ENCODE assay signal across 9 cellular contexts in genomic region chr19:1648926-1649541, GRCh38. TPM values are rescaled to one million over a fixed set of nuclear protein-coding genes. Genes with fewer than 3 reads are reported as not detected.
DNase-seq lines count a peak whose midpoint lies in the region; ATAC-seq and TF ChIP-seq lines count a peak whose summit lies in the region.
"Had no signal": no experiment of that assay in that cellular context is flagged by ENCODE, and none has a peak within 500 bp of the region (broad histone marks: within the 10 kb centered on the region; RNA-seq: fewer than 3 reads in every experiment).

No MANE protein-coding gene starts in this region.

- DNase-seq in activated T-cell treated with anti-CD3 and anti-CD28 coated beads, Interleukin-2, amount 50 U/mL, for 4 hours = no peak
- DNase-seq in activated T-cell treated with anti-CD3 and anti-CD28 coated beads for 4 hours = no peak
- peak in 45 of 76 experiments; percentile 16 to 69 (median 40) for DNase-seq in HUDEP-2 (lab: John Stamatoyannopoulos, UW; ENCODE audit: unreplicated experiment in 76 of 76)
- DNase-seq in chondrocyte (ENCODE audit: low spot score) = no peak
- peak; percentile 59 to 69 for DNase-seq in thyroid gland
- no peak for DNase-seq in globus pallidus (ENCODE audit: low spot score)
- DNase-seq in NCI-H1436 (lab: John Stamatoyannopoulos, UW) = no peak
- DNase-seq: right cardiac atrium had no signal

- peak overlapping the region; percentile 26 for H3K4me3 Mint-ChIP-seq in activated T-cell treated with anti-CD3 and anti-CD28 coated beads, Interleukin-2, amount 50 U/mL, for 4 hours
- no peak overlapping the region for H3K4me3 Mint-ChIP-seq in chondrocyte (ENCODE audit: unreplicated experiment)

- H3K27me3 ChIP-seq in thyroid gland = no peaks in the 10 kb centered on the region

- 63 to 68% methylated on average over 13 to 22 of the region's 23 CpGs for WGBS in thyroid gland, 2 donors

- H3K36me3 Mint-ChIP-seq in activated T-cell treated with anti-CD3 and anti-CD28 coated beads, Interleukin-2, amount 50 U/mL, for 4 hours (ENCODE audit: insufficient read depth) = peaks cover 2% of the 10 kb centered on the region
- peaks cover 5% of the 10 kb centered on the region for H3K36me3 Mint-ChIP-seq in chondrocyte (ENCODE audit: low read depth)

- H3K27ac ChIP-seq in thyroid gland = peak overlapping the region; percentile 42 to 80 (median 49)

- no peaks in the 10 kb centered on the region for H3K36me3 ChIP-seq in thyroid gland

- H3K4me3 ChIP-seq in thyroid gland (replicated peaks in 1 of 3) = no peak overlapping the region

- TF ChIP-seq CTCF in chondrocyte (IDR thresholded peaks at IDR 0.05) = no peak
- no peak for TF ChIP-seq CTCF in thyroid gland (IDR thresholded peaks at IDR 0.05)

- peaks cover 22% of the 10 kb centered on the region for H3K4me1 Mint-ChIP-seq in activated T-cell treated with anti-CD3 and anti-CD28 coated beads, Interleukin-2, amount 50 U/mL, for 4 hours (ENCODE audit: low read depth)
- peaks cover 17% of the 10 kb centered on the region for H3K4me1 Mint-ChIP-seq in chondrocyte (ENCODE audit: low read depth)

- no peaks in the 10 kb centered on the region for H3K27me3 Mint-ChIP-seq in activated T-cell treated with anti-CD3 and anti-CD28 coated beads, Interleukin-2, amount 50 U/mL, for 4 hours (ENCODE audit: low read depth)
- no peaks in the 10 kb centered on the region for H3K27me3 Mint-ChIP-seq in chondrocyte (ENCODE audit: low read depth)

- H3K9me3 ChIP-seq in thyroid gland = no peaks in the 10 kb centered on the region

- no peak for TF ChIP-seq POLR2A in thyroid gland (IDR thresholded peaks at IDR 0.05)

- intact Hi-C loops in thyroid gland (cut with DNase I) = no loop called here

- peak overlapping the region; percentile 17 for H3K27ac Mint-ChIP-seq in chondrocyte (ENCODE audit: unreplicated experiment)

- H3K9me3 Mint-ChIP-seq in activated T-cell treated with anti-CD3 and anti-CD28 coated beads, Interleukin-2, amount 50 U/mL, for 4 hours = no peaks in the 10 kb centered on the region
- no peaks in the 10 kb centered on the region for H3K9me3 Mint-ChIP-seq in chondrocyte (ENCODE audit: low read depth)

- H3K4me1 ChIP-seq in thyroid gland = peaks cover 30 to 37% of the 10 kb centered on the region in 2 donors

- ATAC-seq in activated T-cell treated with anti-CD3 and anti-CD28 coated beads, Interleukin-2, amount 50 U/mL, for 4 hours = no peak
- no peak for ATAC-seq in HG02840 (IDR thresholded peaks at IDR 0.05; ENCODE audit: low FRiP score, unreplicated experiment)
- ATAC-seq: right cardiac atrium had no signal

RNA-seq across cellular contexts. Expression of gene TCF3, which starts 3.4 kb away (rescaled TPM):
- 100 to 1,000 TPM; 144 to 184 (median 153) TPM for total RNA-seq in activated T-cell treated with anti-CD3 and anti-CD28 coated beads, Interleukin-2, amount 50 U/mL, for 4 hours
- total RNA-seq in chondrocyte = 130 to 154 TPM (median 153 TPM) in 3 replicates
- total RNA-seq in thyroid gland = 10 to 100 TPM; 28.6 to 70.6 (median 43.8) TPM

RNA-seq across cellular contexts. Expression of gene UQCR11, which starts 43.8 kb away (rescaled TPM):
- 100 to 1,000 TPM; 226 to 252 (median 250) TPM for total RNA-seq in activated T-cell treated with anti-CD3 and anti-CD28 coated beads, Interleukin-2, amount 50 U/mL, for 4 hours
- total RNA-seq in chondrocyte (173 to 190 TPM (median 184 TPM) in 3 replicates), thyroid gland (100 to 1,000 TPM in 1 of 4 donors, 10 to 100 TPM in 3; 52.0 to 154 (median 61.9) TPM)

RNA-seq across cellular contexts. Expression of gene MBD3, which starts 56.4 kb away (rescaled TPM):
- total RNA-seq in activated T-cell treated with anti-CD3 and anti-CD28 coated beads, Interleukin-2, amount 50 U/mL, for 4 hours = 100 to 1,000 TPM; 153 to 180 (median 163) TPM
- 83.6 to 101 TPM (median 84.1 TPM) in 3 replicates for total RNA-seq in chondrocyte
- 100 to 1,000 TPM in 3 of 4 donors, 10 to 100 TPM in 1; 58.2 to 149 (median 115) TPM for total RNA-seq in thyroid gland

Comparison
In these comparisons a context has a peak if more than half of its experiments do, and no peak if none do; other contexts are left out.
1. DNase-seq: peak in HUDEP-2 (45 of 76) and thyroid gland (2 of 2); none in activated T-cell treated with anti-CD3 and anti-CD28 coated beads, Interleukin-2, amount 50 U/mL, for 4 hours (single experiment), activated T-cell treated with anti-CD3 and anti-CD28 coated beads for 4 hours (single experiment), chondrocyte (single experiment), globus pallidus (single experiment) and NCI-H1436 (single experiment).